In genomic region chr5:174063092-174063756, GRCh38 we compare ENCODE assay signal across 11 cellular contexts. TPM values are rescaled to one million over a fixed set of nuclear protein-coding genes. Genes with fewer than 3 reads are reported as not detected.
"Had no signal": no experiment of that assay in that cellular context is flagged by ENCODE, and none has a peak within 500 bp of the region (broad histone marks: within the 10 kb centered on the region; RNA-seq: fewer than 3 reads in every experiment).

No MANE protein-coding gene starts in this region.

- H3K4me3 Mint-ChIP-seq: HFFc6, IgD-negative memory B cell had no signal

- H3K9ac ChIP-seq: GM23248 had no signal

- H3K4me3 ChIP-seq: GM23248, HAP-1 had no signal

- H3K27ac ChIP-seq: GM23248, HL-60 had no signal

- H3K9me3 ChIP-seq: HAP-1 had no signal

- ATAC-seq: HCT116, HepG2 had no signal

- H3K27ac Mint-ChIP-seq: HFFc6, IgD-negative memory B cell had no signal

- H2AFZ ChIP-seq: GM23248 had no signal

- DNase-seq: GM23248, GOT3, H7, HFFc6 had no signal

- FAIRE-seq: HepG2 had no signal

- H3K36me3 Mint-ChIP-seq: IgD-negative memory B cell had no signal

- H3K36me3 ChIP-seq: HAP-1 had no signal

- H3K4me1 Mint-ChIP-seq: IgD-negative memory B cell had no signal

RNA-seq across cellular contexts. Expression of gene NSG2, which starts 17.7 kb away (rescaled TPM):
- total RNA-seq: GM23248, H4, HepG2, HFFc6, HT1080 had no signal
- polyA plus RNA-seq: GM23248, IgD-negative memory B cell had no signal
